ENCODE assay signal across 28 cellular contexts in the genomic region with DNA sequence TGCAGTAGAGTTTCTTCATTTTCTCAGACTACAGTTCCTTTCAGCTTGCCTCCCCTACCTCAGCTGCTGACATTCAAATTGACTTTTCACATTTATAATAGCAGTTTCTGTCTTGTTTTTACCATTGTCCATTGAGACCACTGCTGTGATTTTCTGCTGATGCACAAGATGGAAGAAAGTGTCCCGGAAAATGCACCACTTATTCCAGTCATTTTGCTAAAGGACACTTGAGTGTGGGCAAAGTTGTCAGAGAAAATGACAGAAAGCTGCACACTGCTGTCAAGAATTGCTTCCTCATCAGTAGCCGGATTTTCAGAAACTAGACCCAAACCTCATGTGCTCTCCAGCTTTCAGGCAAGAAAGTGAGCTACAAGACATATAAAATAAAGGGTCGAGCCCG.
"Had no signal": no experiment of that assay in that cellular context is flagged by ENCODE, and none has a peak within 500 bp of the region (broad histone marks: within the 10 kb centered on the region; RNA-seq: fewer than 3 reads in every experiment).

No MANE protein-coding gene starts in this region.

- H3K4me1 ChIP-seq: left ventricle myocardium inferior, parathyroid adenoma, psoas muscle, right atrium auricular region, right lobe of liver, stomach, testis, thyroid gland, upper lobe of left lung, vagina had no signal

- H3K27ac ChIP-seq: left ventricle myocardium inferior, parathyroid adenoma, psoas muscle, right atrium auricular region, right lobe of liver, stomach, testis, thyroid gland, transverse colon, upper lobe of left lung, vagina had no signal

- H3K9me3 Mint-ChIP-seq: immature natural killer cell had no signal

- H3K9ac ChIP-seq: parathyroid adenoma had no signal

- H3K27me3 ChIP-seq: right atrium auricular region, right lobe of liver, stomach, testis, thyroid gland, transverse colon, upper lobe of left lung, vagina had no signal

- ATAC-seq: left colon; natural killer cell treated with Interleukin-12 subunit alpha and Interleukin-12 subunit beta and Interleukin-15 and Interleukin-18, amount 100 ng/mL, for 72 hours; psoas muscle; right lobe of liver; stimulated activated naive B cell treated with anti-CD40 and anti-IgM and Interleukin-4, amounts not matched to agents 10 μg/mL and 1 μg/mL and 100 μg/mL, for 72 hours; stimulated activated naive CD8-positive, alpha-beta T cell treated with anti-CD3 and anti-CD28 coated beads, Interleukin-15, Interleukin-2, amounts not matched to agents 100 U/mL and 50 U/mL, for 24 hours had no signal

- H3K4me3 ChIP-seq: left ventricle myocardium inferior, lung, psoas muscle, right atrium auricular region, right lobe of liver, stomach, testis, thyroid gland, transverse colon, upper lobe of left lung, vagina had no signal

- H3K36me3 ChIP-seq: left ventricle myocardium inferior, right atrium auricular region, right lobe of liver, stomach, thyroid gland, transverse colon, upper lobe of left lung, vagina had no signal

- H3K9me3 ChIP-seq: left ventricle myocardium inferior, psoas muscle, right atrium auricular region, right lobe of liver, testis, thyroid gland, transverse colon, upper lobe of left lung, vagina had no signal

- H3K4me3 Mint-ChIP-seq: immature natural killer cell; mesothelial cell of epicardium; naive B cell; natural killer cell treated with Interleukin-12 subunit alpha and Interleukin-12 subunit beta and Interleukin-15 and Interleukin-18, amount 100 ng/mL, for 72 hours; neural crest cell; stimulated activated naive B cell treated with anti-CD40 and anti-IgM and Interleukin-4, amounts not matched to agents 10 μg/mL and 1 μg/mL and 100 μg/mL, for 72 hours had no signal

- H3K36me3 Mint-ChIP-seq: immature natural killer cell; natural killer cell treated with Interleukin-12 subunit alpha and Interleukin-12 subunit beta and Interleukin-15 and Interleukin-18, amount 100 ng/mL, for 72 hours; stimulated activated naive B cell treated with anti-CD40 and anti-IgM and Interleukin-4, amounts not matched to agents 10 μg/mL and 1 μg/mL and 100 μg/mL, for 72 hours had no signal

- H3K4me1 Mint-ChIP-seq: immature natural killer cell had no signal

- H3K27ac Mint-ChIP-seq: immature natural killer cell; mesothelial cell of epicardium; naive B cell; natural killer cell treated with Interleukin-12 subunit alpha and Interleukin-12 subunit beta and Interleukin-15 and Interleukin-18, amount 100 ng/mL, for 72 hours; stimulated activated naive B cell treated with anti-CD40 and anti-IgM and Interleukin-4, amounts not matched to agents 10 μg/mL and 1 μg/mL and 100 μg/mL, for 72 hours had no signal

- DNase-seq: hypothalamus; immature natural killer cell; kidney; left colon; left ventricle myocardium inferior; mesendoderm; naive B cell; nucleus accumbens; psoas muscle; right lobe of liver; stimulated activated CD4-positive, alpha-beta T cell treated with anti-CD3 and anti-CD28 coated beads, Interleukin-12 subunit alpha, Interleukin-12 subunit beta, amount 100 ng/mL, for 4 hours; stimulated activated CD4-positive, alpha-beta T cell treated with anti-CD3 and anti-CD28 coated beads, Interleukin-15, amount 100 ng/mL, for 24 hours; stimulated activated CD4-positive, alpha-beta T cell treated with anti-CD3 and anti-CD28 coated beads, Interleukin-2, amount 100 ng/mL, for 24 hours; stimulated activated CD4-positive, alpha-beta T cell treated with anti-CD3 and anti-CD28 coated beads, Interleukin-4, amount 100 ng/mL, for 1 hour; stimulated activated naive B cell treated with anti-CD40 and anti-IgM and Interleukin-4, amounts not matched to agents 10 μg/mL and 1 μg/mL and 100 μg/mL, for 72 hours; stimulated activated naive CD8-positive, alpha-beta T cell treated with anti-CD3 and anti-CD28 coated beads, Interleukin-15, Interleukin-2, amounts not matched to agents 100 U/mL and 50 U/mL, for 24 hours; stomach; testis; thyroid gland; transverse colon; upper lobe of left lung had no signal
